1 cellular context compared by ENCODE assay signal in genomic region chr11:71252782-71253730, GRCh38.
TF ChIP-seq lines count a peak whose summit lies in the region.

No MANE protein-coding gene starts in this region.

TF ChIP-seq in HepG2, 621 proteins besides CTCF, POLR2A, EP300 and RAD21 (continued from another document and continues in another):
- TF ChIP-seq HDAC2 (CRISPR knock-in tag; IDR thresholded peaks at IDR 0.05) (peak; percentile 50), ZNF224 (CRISPR knock-in tag; IDR thresholded peaks at IDR 0.05) (peak; percentile 29; the same call in 1 of the 2 replicates), ZNF674 (CRISPR knock-in tag; IDR thresholded peaks at IDR 0.05; ENCODE audit: low read depth) (no peak), HOXD1 (CRISPR knock-in tag; IDR thresholded peaks at IDR 0.05) (no peak; the same call in 1 of the 2 replicates), NBN (conservative IDR thresholded peaks at IDR 0.05) (no peak), SUZ12 (IDR thresholded peaks at IDR 0.05; ENCODE audit: low read depth, low read length) (no peak), BCL6 (CRISPR knock-in tag; IDR thresholded peaks at IDR 0.05) (peak; percentile 52; the same call in 1 of the 2 replicates), HMG20B (CRISPR knock-in tag; conservative IDR thresholded peaks at IDR 0.05) (no peak), ARID5B (CRISPR knock-in tag; IDR thresholded peaks at IDR 0.05) (peak; percentile 92), ZNF619 (CRISPR knock-in tag; IDR thresholded peaks at IDR 0.05) (0 out of 2 replicates have a peak, but pooled peaks have one; percentile 38), PHF20 (CRISPR knock-in tag; IDR thresholded peaks at IDR 0.05) (no peak), LRRFIP1 (CRISPR knock-in tag; conservative IDR thresholded peaks at IDR 0.05) (no peak), KIAA2018 (CRISPR knock-in tag; IDR thresholded peaks at IDR 0.05; ENCODE audit: borderline replicate concordance) (no peak), ZNF512B (CRISPR knock-in tag; IDR thresholded peaks at IDR 0.05; ENCODE audit: borderline replicate concordance) (no peak), HIVEP1 (CRISPR knock-in tag; IDR thresholded peaks at IDR 0.05) (peak; percentile 51; the same call in 1 of the 2 replicates), SRSF1 (optimal IDR thresholded peaks at IDR 0.05; ENCODE audit: low read depth, low read length) (peak; percentile 74), ZNF850 (CRISPR knock-in tag; conservative IDR thresholded peaks at IDR 0.05) (no peak), RERE (CRISPR knock-in tag; IDR thresholded peaks at IDR 0.05; ENCODE audit: low read depth) (no peak), FOXA3 (CRISPR knock-in tag; IDR thresholded peaks at IDR 0.05) (peak; percentile 89), CENPBD1 (CRISPR knock-in tag; IDR thresholded peaks at IDR 0.05; ENCODE audit: borderline replicate concordance, low read depth) (no peak), MYNN (CRISPR knock-in tag; IDR thresholded peaks at IDR 0.05; ENCODE audit: low read depth) (no peak), TP53 (CRISPR knock-in tag; conservative IDR thresholded peaks at IDR 0.05) (0 out of 2 replicates have a peak, but pooled peaks have one; percentile 58), ZNF143 (CRISPR knock-in tag; IDR thresholded peaks at IDR 0.05) (0 out of 2 replicates have a peak, but pooled peaks have one; percentile 17), SMC3 (IDR thresholded peaks at IDR 0.05; ENCODE audit: low read length) (peak; percentile 15; the same call in 1 of the 2 replicates), RBFOX2 (IDR thresholded peaks at IDR 0.05; ENCODE audit: low read depth, low read length) (peak; percentile 74), MTF1 (CRISPR knock-in tag; IDR thresholded peaks at IDR 0.05) (no peak), CSRNP1 (CRISPR knock-in tag; IDR thresholded peaks at IDR 0.05) (no peak), ZBTB38 (CRISPR knock-in tag; IDR thresholded peaks at IDR 0.05) (0 out of 2 replicates have a peak, but pooled peaks have one; percentile 8), THAP11 (CRISPR knock-in tag; IDR thresholded peaks at IDR 0.05) (peak; percentile 50; the same call in 1 of the 2 replicates), ZNF598 (CRISPR knock-in tag; IDR thresholded peaks at IDR 0.05; ENCODE audit: borderline replicate concordance) (peak; percentile 85; the same call in 1 of the 2 replicates), ZNF782 (CRISPR knock-in tag; IDR thresholded peaks at IDR 0.05; ENCODE audit: borderline replicate concordance) (no peak)
